In genomic region chr16:57938936-57939871, GRCh38 we compare ENCODE assay signal across 9 cellular contexts. TPM values are rescaled to one million over a fixed set of nuclear protein-coding genes. Genes with fewer than 3 reads are reported as not detected.
DNase-seq lines count a peak whose midpoint lies in the region; ATAC-seq and TF ChIP-seq lines count a peak whose summit lies in the region.
"Had no signal": no experiment of that assay in that cellular context is flagged by ENCODE, and none has a peak within 500 bp of the region (broad histone marks: within the 10 kb centered on the region; RNA-seq: fewer than 3 reads in every experiment).

No MANE protein-coding gene starts in this region.

- intact Hi-C loops in right lobe of liver (cut with DNase I) (no loop called here), CD14-positive monocyte (cut with micrococcal nuclease) (no loop called here)

- H3K36me3 Mint-ChIP-seq in CD14-positive monocyte: no peaks in the 10 kb centered on the region

- H3K9me3 ChIP-seq in AG04450 (ENCODE audit: control insufficient read depth, insufficient read depth, low read length): no peaks in the 10 kb centered on the region; the same call in 1 of the 2 replicates
- H3K9me3 ChIP-seq in right lobe of liver: no peaks in the 10 kb centered on the region

- H3K4me3 ChIP-seq in AG04450 (ENCODE audit: low read depth, low read length): no peak overlapping the region
- no peak overlapping the region for H3K4me3 ChIP-seq in choroid plexus epithelial cell (ENCODE audit: low read depth, low read length)
- H3K4me3 ChIP-seq in right lobe of liver: no peak overlapping the region

- peak; percentile 11 to 37 (median 20) for ATAC-seq in right lobe of liver
- no peak for ATAC-seq in GM21723 (IDR thresholded peaks at IDR 0.05; ENCODE audit: unreplicated experiment)

- CTCF ChIA-PET in AG04450 (lab: Charles Lee): no interaction called here

- H3K4me1 ChIP-seq in right lobe of liver: peaks cover 0 to 10% (median 0%) of the 10 kb centered on the region in 4 donors

- 68% methylated on average over 8 of the region's 13 CpGs for WGBS in right lobe of liver (ENCODE audit: insufficient coverage, low coverage, low lambda C conversion rate, missing lambda C conversion rate)

- no peaks in the 10 kb centered on the region for H3K36me3 ChIP-seq in right lobe of liver

- POLR2A ChIA-PET in AG04450 (lab: Yijun Ruan, JAX): no interaction called here

- no peak for TF ChIP-seq POLR2A in right lobe of liver (IDR thresholded peaks at IDR 0.05)

- H3K27ac Mint-ChIP-seq in CD14-positive monocyte: no peak overlapping the region

- H3K27me3 Mint-ChIP-seq in CD14-positive monocyte (ENCODE audit: low read depth in 3 of 3): peaks cover 3 to 9% (median 8%) of the 10 kb centered on the region in 3 donors

- H3K4me3 Mint-ChIP-seq in CD14-positive monocyte: no peak overlapping the region

- H3K27ac ChIP-seq in AG04450 (ENCODE audit: low read depth, low read length): no peak overlapping the region
- H3K27ac ChIP-seq in right lobe of liver: no peak overlapping the region
- H3K27ac ChIP-seq: HL-60 had no signal

- H3K4me1 Mint-ChIP-seq in CD14-positive monocyte: peaks cover 14% of the 10 kb centered on the region

- peaks cover 9% of the 10 kb centered on the region for H3K27me3 ChIP-seq in AG04450 (ENCODE audit: control insufficient read depth, insufficient read depth, low read length)
- no peaks in the 10 kb centered on the region for H3K27me3 ChIP-seq in right lobe of liver

- TF ChIP-seq CTCF in AG04450 (IDR thresholded peaks at IDR 0.05; ENCODE audit: low read depth, low read length) (peak; percentile 2; the same call in 1 of the 2 replicates), choroid plexus epithelial cell (conservative IDR thresholded peaks at IDR 0.05; ENCODE audit: low read depth, low read length) (peak; percentile 38), right lobe of liver (IDR thresholded peaks at IDR 0.05) (peak in 2 of 4 donors; percentile 12 to 31), CD14-positive monocyte (IDR thresholded peaks at IDR 0.05) (no peak)

- DNase-seq in AG04450 (ENCODE audit: low read depth, low spot score) (no peak), M059J (ENCODE audit: low read depth) (peak; percentile 92), choroid plexus epithelial cell (ENCODE audit: low read depth) (peak; percentile 16), right lobe of liver (no peak), NCI-H187 (lab: John Stamatoyannopoulos, UW) (no peak), NCI-H1417 (lab: John Stamatoyannopoulos, UW) (no peak), CD14-positive monocyte (ENCODE audit: low spot score) (no peak)

- peaks cover 0 to 1% (median 0%) of the 10 kb centered on the region in 7 donors for H3K9me3 Mint-ChIP-seq in CD14-positive monocyte

RNA-seq across cellular contexts. Expression of gene CNGB1, which starts 31.7 kb away (rescaled TPM):
- not detected in 2 replicates for polyA plus RNA-seq in AG04450 (2011; rRNA removed)
- not detected in 2 replicates for polyA minus RNA-seq in AG04450 (2011; rRNA and poly(A)+ RNA removed)
- total RNA-seq in M059J (2014; rRNA removed; shearing (Covaris generic)): not detected in 2 replicates
- not detected for total RNA-seq in right lobe of liver
- polyA plus RNA-seq in CD14-positive monocyte: not detected

Comparison
In these comparisons a context has a peak if more than half of its experiments do, and no peak if none do; other contexts are left out.
1. DNase-seq: peak in M059J (single experiment) and choroid plexus epithelial cell (single experiment); none in AG04450 (single experiment), right lobe of liver (0 of 3), NCI-H187 (0 of 2), NCI-H1417 (0 of 3) and CD14-positive monocyte (single experiment).